Comparison of ENCODE assay signal across 1 cellular context in the genomic region with DNA sequence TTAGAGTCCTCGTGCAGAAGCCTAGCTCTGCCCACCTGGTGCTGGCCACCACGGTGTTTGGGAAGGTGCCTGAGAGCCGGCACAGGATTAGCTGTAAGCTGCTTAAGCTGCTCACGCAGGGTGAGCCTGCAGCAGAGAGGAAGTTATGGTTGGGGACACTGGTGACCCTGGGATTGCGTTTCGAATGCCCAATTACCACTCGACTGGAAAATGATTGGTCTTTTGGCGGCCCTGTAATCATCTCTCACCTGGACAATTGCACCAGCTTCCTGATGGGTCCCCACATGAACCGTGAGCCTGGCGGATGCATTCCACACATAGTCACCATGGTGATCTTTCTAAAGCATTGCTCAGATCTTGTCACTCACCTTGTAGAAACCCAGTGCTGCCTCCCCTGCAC.
TF ChIP-seq lines count a peak whose summit lies in the region.

No MANE protein-coding gene starts in this region.

TF ChIP-seq in HEK293T, 16 proteins besides CTCF, POLR2A, EP300 and RAD21 (continued from another document):
- TF ChIP-seq CTBP1 (IDR thresholded peaks at IDR 0.05; ENCODE audit: borderline replicate concordance) (no peak), TARDBP (IDR thresholded peaks at IDR 0.05) (no peak), LEF1 (IDR thresholded peaks at IDR 0.05; ENCODE audit: borderline replicate concordance) (no peak)
TF ChIP-seq in HEK293T: peak in this region for 0.
